ENCODE assay signal across 20 cellular contexts in genomic region chr22:17443413-17444203, GRCh38.
DNase-seq lines count a peak whose midpoint lies in the region; ATAC-seq and TF ChIP-seq lines count a peak whose summit lies in the region.
"Had no signal": no experiment of that assay in that cellular context is flagged by ENCODE, and none has a peak within 500 bp of the region (broad histone marks: within the 10 kb centered on the region; RNA-seq: fewer than 3 reads in every experiment).

No MANE protein-coding gene starts in this region.

- H3K36me3 ChIP-seq in HUES6 (ENCODE audit: control insufficient read depth, insufficient read depth, low read length) (no peaks in the 10 kb centered on the region; the same call in 1 of the 2 replicates), esophagus squamous epithelium (no peaks in the 10 kb centered on the region), right lobe of liver (no peaks in the 10 kb centered on the region)
- H3K36me3 ChIP-seq: adrenal gland, ovary, thoracic aorta had no signal

- H3K9me3 Mint-ChIP-seq in nephron progenitor cell = peaks cover 3% of the 10 kb centered on the region
- H3K9me3 Mint-ChIP-seq: activated T-helper 17 cell treated with anti-CD3 and anti-CD28 coated beads, Interleukin-2, amount 50 U/mL, for 72 hours had no signal

- no peak overlapping the region for H3K9ac ChIP-seq in HUES6 (ENCODE audit: low read length)

- H3K9me3 ChIP-seq in HUES6 (ENCODE audit: control insufficient read depth, insufficient read depth, low read depth, low read length) (0 out of 2 replicates have a peak, but pooled peaks cover 3% of the 10 kb centered on the region), esophagus squamous epithelium (no peaks in the 10 kb centered on the region), right lobe of liver (no peaks in the 10 kb centered on the region)
- H3K9me3 ChIP-seq: adrenal gland, mucosa of descending colon, ovary, thoracic aorta had no signal

- peak overlapping the region; percentile 97 for H3K27ac Mint-ChIP-seq in nephron progenitor cell
- H3K27ac Mint-ChIP-seq: activated CD8-positive, alpha-beta T cell treated with anti-CD3 and anti-CD28 coated beads, Interleukin-2, amount 10 ng/mL, durations not matched to agents 7 days and 5 days; activated T-helper 17 cell treated with anti-CD3 and anti-CD28 coated beads, Interleukin-2, amount 50 U/mL, for 72 hours; B cell had no signal

- peaks cover 39% of the 10 kb centered on the region for H3K36me3 Mint-ChIP-seq in nephron progenitor cell (ENCODE audit: low read depth)

- DNase-seq in esophagus squamous epithelium (lab: John Stamatoyannopoulos, UW) (no peak), nephron progenitor cell (no peak), ureter (ENCODE audit: low spot score) (no peak), right lobe of liver (no peak), Kasumi-1 (lab: John Stamatoyannopoulos, UW) (no peak), NCI-H748 treated with DMSO at 0.1 percent for 48 hours (lab: John Stamatoyannopoulos, UW) (no peak)
- DNase-seq: activated CD8-positive, alpha-beta T cell treated with anti-CD3 and anti-CD28 coated beads, Interleukin-2, amount 10 ng/mL, durations not matched to agents 7 days and 5 days; adrenal gland; Karpas-422; mucosa of descending colon; NCI-H226; ovary; PC-3; stimulated activated CD4-positive, alpha-beta T cell treated with anti-CD3 and anti-CD28 coated beads, Interleukin-4, amount 100 ng/mL, for 4 hours had no signal

- peaks cover 3% of the 10 kb centered on the region for H3K27me3 Mint-ChIP-seq in nephron progenitor cell (ENCODE audit: low read depth, poor library complexity)

- H3K27ac ChIP-seq in HUES6 (ENCODE audit: low read depth, low read length) (peak overlapping the region; percentile 71; the same call in 1 of the 2 replicates), esophagus squamous epithelium (peak overlapping the region in 3 of 4 donors; percentile 48 to 57 (median 55)), right lobe of liver (no peak overlapping the region)
- H3K27ac ChIP-seq: adrenal gland, ovary, skin epidermis, thoracic aorta had no signal

- TF ChIP-seq CTCF in esophagus squamous epithelium (IDR thresholded peaks at IDR 0.05) (no peak), nephron progenitor cell (IDR thresholded peaks at IDR 0.05) (no peak), right lobe of liver (IDR thresholded peaks at IDR 0.05) (no peak)

- ATAC-seq in SK-N-SH treated with all-trans-retinoic acid at 6 μM for 48 hours (0 out of 3 replicates have a peak, but pooled peaks have one; percentile 33), right lobe of liver (no peak)
- ATAC-seq: activated CD8-positive, alpha-beta T cell treated with anti-CD3 and anti-CD28 coated beads, Interleukin-2, amount 10 ng/mL, durations not matched to agents 7 days and 5 days; activated T-helper 17 cell treated with anti-CD3 and anti-CD28 coated beads, Interleukin-2, amount 50 U/mL, for 72 hours; mucosa of descending colon; PC-3 had no signal

- H3K4me1 Mint-ChIP-seq in nephron progenitor cell = peaks cover 54% of the 10 kb centered on the region
- H3K4me1 Mint-ChIP-seq: activated T-helper 17 cell treated with anti-CD3 and anti-CD28 coated beads, Interleukin-2, amount 50 U/mL, for 72 hours; B cell had no signal

- intact Hi-C loops in esophagus squamous epithelium (cut with DNase I) (no loop called here), right lobe of liver (cut with DNase I) (no loop called here)

- TF ChIP-seq POLR2A in esophagus squamous epithelium (IDR thresholded peaks at IDR 0.05) (no peak), right lobe of liver (IDR thresholded peaks at IDR 0.05) (no peak)

- H3K27me3 ChIP-seq in HUES6 (ENCODE audit: control insufficient read depth, insufficient read depth, low read length) (no peaks in the 10 kb centered on the region), esophagus squamous epithelium (peaks cover 0 to 9% (median 0%) of the 10 kb centered on the region in 4 donors), right lobe of liver (no peaks in the 10 kb centered on the region)
- H3K27me3 ChIP-seq: adrenal gland, ovary had no signal

- H3K4me3 Mint-ChIP-seq in nephron progenitor cell = no peak overlapping the region
- H3K4me3 Mint-ChIP-seq: activated CD8-positive, alpha-beta T cell treated with anti-CD3 and anti-CD28 coated beads, Interleukin-2, amount 10 ng/mL, durations not matched to agents 7 days and 5 days; activated T-helper 17 cell treated with anti-CD3 and anti-CD28 coated beads, Interleukin-2, amount 50 U/mL, for 72 hours; B cell had no signal

- peaks cover 18% of the 10 kb centered on the region for H3K4me1 ChIP-seq in HUES6 (ENCODE audit: control insufficient read depth, insufficient read depth, low read length)
- H3K4me1 ChIP-seq in esophagus squamous epithelium = peaks cover 0 to 30% (median 0%) of the 10 kb centered on the region in 3 donors
- no peaks in the 10 kb centered on the region for H3K4me1 ChIP-seq in right lobe of liver
- H3K4me1 ChIP-seq: adrenal gland had no signal

- WGBS in esophagus squamous epithelium, 2 donors = 73 to 82% methylated on average over 17 of the region's 17 CpGs
- 74% methylated on average over 16 of the region's 17 CpGs for WGBS in right lobe of liver (ENCODE audit: insufficient coverage, low coverage, low lambda C conversion rate, missing lambda C conversion rate)

- no peak overlapping the region for H3K4me3 ChIP-seq in HUES6 (ENCODE audit: low read depth, low read length)
- H3K4me3 ChIP-seq in esophagus squamous epithelium = no peak overlapping the region
- no peak overlapping the region for H3K4me3 ChIP-seq in right lobe of liver
- H3K4me3 ChIP-seq: adrenal gland, mucosa of descending colon, ovary, skin epidermis, thoracic aorta had no signal

TF ChIP-seq in SK-N-SH treated with all-trans-retinoic acid at 6 μM for 48 hours, 23 proteins besides CTCF, POLR2A, EP300 and RAD21:
- TF ChIP-seq CREB5 (CRISPR knock-in tag; IDR thresholded peaks at IDR 0.05; ENCODE audit: low read depth) (no peak), TOX (CRISPR knock-in tag; IDR thresholded peaks at IDR 0.05; ENCODE audit: borderline replicate concordance) (no peak), PPARA (CRISPR knock-in tag; IDR thresholded peaks at IDR 0.05; ENCODE audit: borderline replicate concordance) (no peak), ZFP3 (CRISPR knock-in tag; IDR thresholded peaks at IDR 0.05) (no peak), ZNF70 (CRISPR knock-in tag; IDR thresholded peaks at IDR 0.05) (no peak), ZC3H10 (CRISPR knock-in tag; IDR thresholded peaks at IDR 0.05) (no peak), GLIS3 (CRISPR knock-in tag; IDR thresholded peaks at IDR 0.05) (no peak)
- TF ChIP-seq, protein P1, sequence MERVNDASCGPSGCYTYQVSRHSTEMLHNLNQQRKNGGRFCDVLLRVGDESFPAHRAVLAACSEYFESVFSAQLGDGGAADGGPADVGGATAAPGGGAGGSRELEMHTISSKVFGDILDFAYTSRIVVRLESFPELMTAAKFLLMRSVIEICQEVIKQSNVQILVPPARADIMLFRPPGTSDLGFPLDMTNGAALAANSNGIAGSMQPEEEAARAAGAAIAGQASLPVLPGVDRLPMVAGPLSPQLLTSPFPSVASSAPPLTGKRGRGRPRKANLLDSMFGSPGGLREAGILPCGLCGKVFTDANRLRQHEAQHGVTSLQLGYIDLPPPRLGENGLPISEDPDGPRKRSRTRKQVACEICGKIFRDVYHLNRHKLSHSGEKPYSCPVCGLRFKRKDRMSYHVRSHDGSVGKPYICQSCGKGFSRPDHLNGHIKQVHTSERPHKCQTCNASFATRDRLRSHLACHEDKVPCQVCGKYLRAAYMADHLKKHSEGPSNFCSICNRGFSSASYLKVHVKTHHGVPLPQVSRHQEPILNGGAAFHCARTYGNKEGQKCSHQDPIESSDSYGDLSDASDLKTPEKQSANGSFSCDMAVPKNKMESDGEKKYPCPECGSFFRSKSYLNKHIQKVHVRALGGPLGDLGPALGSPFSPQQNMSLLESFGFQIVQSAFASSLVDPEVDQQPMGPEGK (CRISPR knock-in tag; IDR thresholded peaks at IDR 0.05; ENCODE audit: borderline replicate concordance) = no peak
TF ChIP-seq in SK-N-SH treated with all-trans-retinoic acid at 6 μM for 48 hours: peak in this region for 0.

Comparison
In these comparisons a context has a peak if more than half of its experiments do, and no peak if none do; other contexts are left out.
1. H3K27ac ChIP-seq: peak in HUES6 (single experiment) and esophagus squamous epithelium (3 of 4); none in right lobe of liver (0 of 3).